ENCODE assay signal across 1 cellular context in genomic region chr6:52285174-52286068, GRCh38.
TF ChIP-seq lines count a peak whose summit lies in the region.

No MANE protein-coding gene starts in this region.

TF ChIP-seq in GM23338, 12 proteins besides CTCF, POLR2A, EP300 and RAD21 (continued from another document):
- TF ChIP-seq ZNF462 (CRISPR knock-in tag; IDR thresholded peaks at IDR 0.05) (no peak), EZH2 (IDR thresholded peaks at IDR 0.05; ENCODE audit: low read depth, unreplicated experiment) (no peak), POLR2AphosphoS5 (IDR thresholded peaks at IDR 0.05; ENCODE audit: low read depth) (no peak), CREB1 (CRISPR knock-in tag; IDR thresholded peaks at IDR 0.05; ENCODE audit: low read depth) (no peak), ZNF331 (CRISPR knock-in tag; IDR thresholded peaks at IDR 0.05; ENCODE audit: low read depth) (no peak)
TF ChIP-seq in GM23338: peak in this region for 0.
